15 cellular contexts compared by ENCODE assay signal in the genomic region with DNA sequence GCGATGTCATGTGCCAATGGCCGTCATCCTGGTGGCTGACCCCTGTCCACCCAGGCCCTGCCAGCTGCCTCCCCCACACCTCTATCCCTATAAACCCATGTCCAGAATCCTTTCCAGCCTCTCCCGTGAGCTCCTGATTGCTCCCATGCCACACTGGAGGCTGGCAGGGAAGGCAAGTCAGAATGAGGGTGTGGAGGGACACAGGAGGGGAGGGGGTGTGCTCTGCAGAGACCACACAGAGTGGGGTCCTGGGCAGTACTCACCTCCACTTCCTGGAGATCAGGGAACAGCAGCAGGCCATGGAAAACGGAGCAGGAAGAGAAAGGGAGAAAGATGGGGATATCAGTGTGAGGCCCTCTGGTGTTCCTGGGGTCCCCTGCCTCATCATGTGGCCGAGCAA. TPM values are rescaled to one million over a fixed set of nuclear protein-coding genes. Genes with fewer than 3 reads are reported as not detected.
DNase-seq lines count a peak whose midpoint lies in the region; ATAC-seq and TF ChIP-seq lines count a peak whose summit lies in the region.
"Had no signal": no experiment of that assay in that cellular context is flagged by ENCODE, and none has a peak within 500 bp of the region (broad histone marks: within the 10 kb centered on the region; RNA-seq: fewer than 3 reads in every experiment).

No MANE protein-coding gene starts in this region.

- H3K14ac ChIP-seq in neuronal stem cell (ENCODE audit: low read length) = no peak overlapping the region

- H3K79me1 ChIP-seq in neuronal stem cell (ENCODE audit: low read depth, low read length) = no peaks in the 10 kb centered on the region

- H3K36me3 Mint-ChIP-seq in activated T-cell treated with anti-CD3 and anti-CD28 coated beads, Interleukin-2, amount 50 U/mL, for 24 hours (ENCODE audit: low read depth) = peaks cover 89% of the 10 kb centered on the region
- H3K36me3 Mint-ChIP-seq in activated naive CD8-positive, alpha-beta T cell treated with anti-CD3 and anti-CD28 coated beads, Interleukin-2, amount 50 U/mL, for 24 hours (ENCODE audit: low read depth) = peaks cover 30% of the 10 kb centered on the region

- H2BK5ac ChIP-seq in neuronal stem cell (ENCODE audit: low read length) = no peak overlapping the region

- no peak overlapping the region for H4K8ac ChIP-seq in neuronal stem cell (ENCODE audit: low read depth, low read length)

- H3K27me3 ChIP-seq in Loucy (ENCODE audit: insufficient read depth, low read length, poor library complexity, severe bottlenecking) (no peaks in the 10 kb centered on the region), neuronal stem cell (ENCODE audit: control insufficient read depth in 3 of 3, insufficient read depth in 3 of 3, low read depth in 1 of 3, low read length in 3 of 3) (peaks cover 0 to 19% (median 2%) of the 10 kb centered on the region in 3 experiments), dorsolateral prefrontal cortex (no peaks in the 10 kb centered on the region)
- H3K27me3 ChIP-seq: MG63 had no signal

- H3K79me2 ChIP-seq in Loucy (ENCODE audit: insufficient read depth, low read length) = peaks cover 26% of the 10 kb centered on the region

- no peaks in the 10 kb centered on the region for H3K9me3 ChIP-seq in Loucy (ENCODE audit: insufficient read depth, low read depth, low read length)
- H3K9me3 ChIP-seq in neuronal stem cell (replicated peaks in 1 of 2; ENCODE audit: control insufficient read depth in 2 of 2, insufficient read depth in 1 of 2, low read depth in 1 of 2, low read length in 2 of 2) = peaks cover 0 to 6% of the 10 kb centered on the region in 2 donors
- H3K9me3 ChIP-seq: BLaER1 treated with 17β-estradiol and CSF1 and Interleukin-3, amounts not matched to agents 10 nM and 100 nM; MG63 had no signal

- no peaks in the 10 kb centered on the region for H4K20me1 ChIP-seq in Loucy (ENCODE audit: insufficient read depth, low read length, poor library complexity, severe bottlenecking)
- H4K20me1 ChIP-seq: BLaER1 treated with 17β-estradiol and CSF1 and Interleukin-3, amounts not matched to agents 10 nM and 100 nM had no signal

- H3K4me3 ChIP-seq in Loucy (ENCODE audit: low read length, poor library complexity, severe bottlenecking) (no peak overlapping the region), neuronal stem cell (ENCODE audit: low read length in 2 of 2) (no peak overlapping the region), dorsolateral prefrontal cortex (no peak overlapping the region)
- H3K4me3 ChIP-seq: BLaER1 treated with 17β-estradiol and CSF1 and Interleukin-3, amounts not matched to agents 10 nM and 100 nM; MG63 had no signal

- peak overlapping the region; percentile 10 for H3K23ac ChIP-seq in neuronal stem cell (ENCODE audit: low read depth, low read length, poor library complexity)

- peak overlapping the region; percentile 1 for H2BK15ac ChIP-seq in neuronal stem cell (ENCODE audit: low read length)

- H3F3A ChIP-seq in Loucy (ENCODE audit: low read depth) = no peaks in the 10 kb centered on the region

- H3K4me1 Mint-ChIP-seq in activated T-cell treated with anti-CD3 and anti-CD28 coated beads, Interleukin-2, amount 50 U/mL, for 24 hours (ENCODE audit: low read depth) = peaks cover 77% of the 10 kb centered on the region
- peaks cover 66% of the 10 kb centered on the region for H3K4me1 Mint-ChIP-seq in activated naive CD8-positive, alpha-beta T cell treated with anti-CD3 and anti-CD28 coated beads, Interleukin-2, amount 50 U/mL, for 24 hours

- H3K36me3 ChIP-seq in Loucy (ENCODE audit: insufficient read depth, low read length) (no peaks in the 10 kb centered on the region), neuronal stem cell (replicated peaks in 1 of 2; ENCODE audit: control insufficient read depth in 2 of 2, insufficient read depth in 2 of 2, low read length in 2 of 2) (no peaks in the 10 kb centered on the region)
- H3K36me3 ChIP-seq: BLaER1 treated with 17β-estradiol and CSF1 and Interleukin-3, amounts not matched to agents 10 nM and 100 nM; MG63 had no signal

- no peak overlapping the region for H3K27ac ChIP-seq in neuronal stem cell (replicated peaks; ENCODE audit: low read length)
- H3K27ac ChIP-seq in dorsolateral prefrontal cortex = peak overlapping the region in 4 of 59 donors; percentile 14 to 80 (median 39)
- H3K27ac ChIP-seq: BLaER1 treated with 17β-estradiol and CSF1 and Interleukin-3, amounts not matched to agents 10 nM and 100 nM; KMS-11 had no signal

- H3K4ac ChIP-seq in neuronal stem cell (ENCODE audit: low read length) = no peak overlapping the region

- H3K9ac ChIP-seq in Loucy (ENCODE audit: low read depth, low read length, poor library complexity, severe bottlenecking) (peak overlapping the region; percentile 67), neuronal stem cell (ENCODE audit: low read depth, low read length, poor library complexity) (no peak overlapping the region)
- H3K9ac ChIP-seq: KMS-11 had no signal

- ATAC-seq in activated naive CD8-positive, alpha-beta T cell treated with anti-CD3 and anti-CD28 coated beads, Interleukin-2, amount 50 U/mL, for 24 hours = no peak

- H4K91ac ChIP-seq in neuronal stem cell (ENCODE audit: low read depth, low read length, poor library complexity) = no peak overlapping the region

- H3K27me3 Mint-ChIP-seq in activated T-cell treated with anti-CD3 and anti-CD28 coated beads, Interleukin-2, amount 50 U/mL, for 24 hours = no peaks in the 10 kb centered on the region
- H3K27me3 Mint-ChIP-seq in activated naive CD8-positive, alpha-beta T cell treated with anti-CD3 and anti-CD28 coated beads, Interleukin-2, amount 50 U/mL, for 24 hours = no peaks in the 10 kb centered on the region

- H2BK120ac ChIP-seq in neuronal stem cell (ENCODE audit: low read depth, low read length) = no peak overlapping the region

- H2AK5ac ChIP-seq in neuronal stem cell (ENCODE audit: low read depth, low read length) = peak overlapping the region; percentile 61

- WGBS in neuronal stem cell (ENCODE audit: extremely low coverage in 2 of 2, insufficient read length in 2 of 2, insufficient replicate concordance in 1 of 2), 2 donors = no CpG with 5 or more reads among the region's 5 CpGs

- TF ChIP-seq CTCF in Loucy (conservative IDR thresholded peaks at IDR 0.05; ENCODE audit: low read length) (no peak), dorsolateral prefrontal cortex (IDR thresholded peaks at IDR 0.05 in 54 of 56, conservative IDR thresholded peaks at IDR 0.05 in 2 of 56; ENCODE audit: low read depth in 1 of 56, partially characterized antibody in 56 of 56) (no peak)

- H3K18ac ChIP-seq in neuronal stem cell (ENCODE audit: low read length) = peak overlapping the region; percentile 18

- H3K4me1 ChIP-seq in Loucy (ENCODE audit: insufficient read depth, low read length, poor library complexity, severe bottlenecking) (peaks cover 71% of the 10 kb centered on the region), neuronal stem cell (ENCODE audit: control insufficient read depth in 2 of 2, insufficient read depth in 1 of 2, low read depth in 1 of 2, low read length in 2 of 2) (peaks cover 12 to 13% of the 10 kb centered on the region in 2 donors)

- no peaks in the 10 kb centered on the region for H3K9me3 Mint-ChIP-seq in activated T-cell treated with anti-CD3 and anti-CD28 coated beads, Interleukin-2, amount 50 U/mL, for 24 hours
- no peaks in the 10 kb centered on the region for H3K9me3 Mint-ChIP-seq in activated naive CD8-positive, alpha-beta T cell treated with anti-CD3 and anti-CD28 coated beads, Interleukin-2, amount 50 U/mL, for 24 hours

- H3K27ac Mint-ChIP-seq in activated T-cell treated with anti-CD3 and anti-CD28 coated beads, Interleukin-2, amount 50 U/mL, for 24 hours = peak overlapping the region; percentile 86
- H3K27ac Mint-ChIP-seq in activated naive CD8-positive, alpha-beta T cell treated with anti-CD3 and anti-CD28 coated beads, Interleukin-2, amount 50 U/mL, for 24 hours = peak overlapping the region; percentile 25

- no peak overlapping the region for H2BK12ac ChIP-seq in neuronal stem cell (ENCODE audit: low read length)

- no peak overlapping the region for H3K4me2 ChIP-seq in Loucy (ENCODE audit: low read depth, low read length, poor library complexity, severe bottlenecking)
- no peak overlapping the region for H3K4me2 ChIP-seq in neuronal stem cell (ENCODE audit: insufficient read depth, low read length, poor library complexity, severe bottlenecking)
- H3K4me2 ChIP-seq: KMS-11 had no signal

- H2AFZ ChIP-seq in Loucy (ENCODE audit: low read length) (no peak overlapping the region), neuronal stem cell (ENCODE audit: low read length) (no peak overlapping the region)

- DNase-seq in activated T-cell treated with anti-CD3 and anti-CD28 coated beads, Interleukin-2, amount 50 U/mL, for 24 hours = no peak
- DNase-seq in activated T-cell treated with anti-CD3 and anti-CD28 coated beads for 4 hours (no peak), neuronal stem cell (ENCODE audit: low spot score) (no peak), EL (no peak), dorsolateral prefrontal cortex (no peak), NCI-H82 (lab: John Stamatoyannopoulos, UW) (no peak)
- DNase-seq in activated naive CD8-positive, alpha-beta T cell treated with anti-CD3 and anti-CD28 coated beads, Interleukin-2, amount 50 U/mL, for 24 hours = no peak
- DNase-seq: MG63, NCI-H1105, NCI-H1694 treated with DMSO at 0.1 percent for 48 hours, NCI-H345, NCI-H69 had no signal

- no peak overlapping the region for H3K4me3 Mint-ChIP-seq in activated T-cell treated with anti-CD3 and anti-CD28 coated beads, Interleukin-2, amount 50 U/mL, for 24 hours
- no peak overlapping the region for H3K4me3 Mint-ChIP-seq in activated naive CD8-positive, alpha-beta T cell treated with anti-CD3 and anti-CD28 coated beads, Interleukin-2, amount 50 U/mL, for 24 hours

- intact Hi-C loops in dorsolateral prefrontal cortex (cut with DNase I) = no loop called here

- no peaks in the 10 kb centered on the region for H3K9me2 ChIP-seq in Loucy (replicated peaks; ENCODE audit: low read depth, low read length)

RNA-seq across cellular contexts. Expression of gene SPOCK2, which starts 15.7 kb away (rescaled TPM):
- 1.0 TPM for polyA plus RNA-seq in neuronal stem cell (2013, experiment 1 of 2)
- 1.0 TPM for polyA plus RNA-seq in neuronal stem cell (2013, experiment 2 of 2)
- 100 to 1,000 TPM in 119 of 120 experiments, 10 to 100 TPM in 1; 94.6 to 335 (median 260) TPM for total RNA-seq in dorsolateral prefrontal cortex
